29 cellular contexts compared by ENCODE assay signal in the genomic region with DNA sequence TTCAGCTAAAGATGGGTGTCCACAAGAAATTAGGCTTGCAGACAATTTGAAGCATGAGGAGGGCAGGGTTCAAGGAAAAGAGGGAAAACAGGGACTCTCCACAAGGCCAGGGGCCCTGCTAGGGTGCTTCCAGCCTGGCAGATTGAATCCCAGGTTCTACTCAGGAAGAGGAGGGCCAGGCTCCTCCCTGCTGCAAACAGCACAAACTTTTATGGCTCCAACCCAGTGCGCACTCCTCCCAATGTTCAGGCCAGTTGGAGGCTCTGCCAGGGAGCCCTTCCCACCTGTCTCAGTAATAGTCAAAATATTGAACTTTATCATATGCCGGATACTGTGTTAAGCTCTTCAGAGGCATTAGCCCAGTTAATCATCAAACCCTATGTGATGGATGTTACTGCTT.
"Had no signal": no experiment of that assay in that cellular context is flagged by ENCODE, and none has a peak within 500 bp of the region (broad histone marks: within the 10 kb centered on the region; RNA-seq: fewer than 3 reads in every experiment).

No MANE protein-coding gene starts in this region.

- H3K27ac Mint-ChIP-seq: activated CD8-positive, alpha-beta T cell treated with anti-CD3 and anti-CD28 coated beads for 36 hours; activated naive CD8-positive, alpha-beta T cell; activated T-helper 17 cell treated with anti-CD3 and anti-CD28 coated beads, Interleukin-2, amount 50 U/mL, for 72 hours; effector memory CD8-positive, alpha-beta T cell; T-helper 17 cell; T-helper 2 cell treated with Interferon-gamma antibody and Interleukin-4, amounts not matched to agents 5 μg/mL and 100 μg/mL, for 36 hours had no signal

- H3K27me3 Mint-ChIP-seq: activated CD8-positive, alpha-beta T cell treated with anti-CD3 and anti-CD28 coated beads for 36 hours; activated naive CD8-positive, alpha-beta T cell; activated T-helper 17 cell treated with anti-CD3 and anti-CD28 coated beads, Interleukin-2, amount 50 U/mL, for 72 hours; effector memory CD8-positive, alpha-beta T cell; T-helper 17 cell had no signal

- H3K9me3 Mint-ChIP-seq: T-helper 2 cell treated with Interferon-gamma antibody and Interleukin-4, amounts not matched to agents 5 μg/mL and 100 μg/mL, for 36 hours had no signal

- H3K36me3 ChIP-seq: brain microvascular endothelial cell, esophagus muscularis mucosa, gastrocnemius medialis, heart left ventricle had no signal

- H3K4me3 ChIP-seq: esophagus muscularis mucosa, gastrocnemius medialis, heart left ventricle had no signal

- ATAC-seq: activated CD8-positive, alpha-beta T cell treated with anti-CD3 and anti-CD28 coated beads for 36 hours; activated T-cell treated with anti-CD3 and anti-CD28 coated beads, Interleukin-2, amount 50 U/mL, for 4 hours; activated T-helper 17 cell treated with anti-CD3 and anti-CD28 coated beads, Interleukin-2, amount 50 U/mL, for 72 hours; effector memory CD8-positive, alpha-beta T cell; foreskin keratinocyte; gastrocnemius medialis; heart left ventricle; T-helper 17 cell had no signal

- H3K9me3 ChIP-seq: esophagus muscularis mucosa, gastrocnemius medialis, heart left ventricle had no signal

- H3K4me1 Mint-ChIP-seq: activated T-helper 17 cell treated with anti-CD3 and anti-CD28 coated beads, Interleukin-2, amount 50 U/mL, for 72 hours; T-helper 17 cell had no signal

- DNase-seq: activated CD4-positive, alpha-beta T cell treated with anti-CD3 and anti-CD28 coated beads for 1 hour; activated CD4-positive, alpha-beta T cell treated with anti-CD3 and anti-CD28 coated beads for 4 hours; activated CD4-positive, alpha-beta T cell treated with anti-CD3 and anti-CD28 coated beads, Interleukin-2, amount 50 U/mL, for 1 hour; activated CD4-positive, alpha-beta T cell treated with anti-CD3 and anti-CD28 coated beads, Interleukin-2, amount 50 U/mL, for 48 hours; activated CD8-positive, alpha-beta memory T cell treated with anti-CD3 and anti-CD28 coated beads for 24 hours; activated CD8-positive, alpha-beta T cell treated with anti-CD3 and anti-CD28 coated beads for 36 hours; activated effector memory CD4-positive, alpha-beta T cell treated with Interleukin-2 at 50 U/mL for 16 hours; activated gamma-delta T cell treated with Interleukin-2 at 50 U/mL for 16 hours; activated naive CD4-positive, alpha-beta T cell treated with anti-CD3 and anti-CD28 coated beads, Interleukin-2, amount 50 U/mL, for 16 hours; activated naive CD4-positive, alpha-beta T cell treated with Interleukin-2 at 50 U/mL for 16 hours; activated T-cell treated with anti-CD3 and anti-CD28 coated beads, Interleukin-2, amount 50 U/mL, for 4 hours; amniotic stem cell; anterior cingulate cortex; brain microvascular endothelial cell; cortex of kidney; dermis blood vessel endothelial cell; effector CD4-positive, alpha-beta T cell; effector memory CD8-positive, alpha-beta T cell; erythroblast; foreskin keratinocyte; gastrocnemius medialis; glutamatergic neuron; heart left ventricle; T-helper 1 cell; T-helper 17 cell had no signal

- H3K27me3 ChIP-seq: brain microvascular endothelial cell, esophagus muscularis mucosa, foreskin keratinocyte, gastrocnemius medialis, heart left ventricle had no signal

- H3K4me3 Mint-ChIP-seq: activated CD8-positive, alpha-beta T cell treated with anti-CD3 and anti-CD28 coated beads for 36 hours; activated naive CD8-positive, alpha-beta T cell; activated T-cell treated with anti-CD3 and anti-CD28 coated beads, Interleukin-2, amount 50 U/mL, for 4 hours; activated T-helper 17 cell treated with anti-CD3 and anti-CD28 coated beads, Interleukin-2, amount 50 U/mL, for 72 hours; effector memory CD8-positive, alpha-beta T cell; T-helper 17 cell; T-helper 2 cell treated with Interferon-gamma antibody and Interleukin-4, amounts not matched to agents 5 μg/mL and 100 μg/mL, for 36 hours had no signal

- H3K36me3 Mint-ChIP-seq: activated naive CD8-positive, alpha-beta T cell had no signal

- H3K4me1 ChIP-seq: esophagus muscularis mucosa, foreskin keratinocyte, gastrocnemius medialis, heart left ventricle had no signal

- H3K27ac ChIP-seq: brain microvascular endothelial cell, esophagus muscularis mucosa, foreskin keratinocyte, gastrocnemius medialis, heart left ventricle had no signal
